ENCODE assay signal across 8 cellular contexts in genomic region chr12:14554281-14555008, GRCh38. TPM values are rescaled to one million over a fixed set of nuclear protein-coding genes. Genes with fewer than 3 reads are reported as not detected.
A peak's percentile ranks its signal among the peaks of the same experiment; 100 is the strongest.
DNase-seq lines count a peak whose midpoint lies in the region; ATAC-seq and TF ChIP-seq lines count a peak whose summit lies in the region.

No MANE protein-coding gene starts in this region.

- H4K20me1 ChIP-seq in H9 (ENCODE audit: control insufficient read depth, insufficient read depth, insufficient read length) = no peaks in the 10 kb centered on the region

- no peak overlapping the region for H3K18ac ChIP-seq in H9 (ENCODE audit: insufficient read length, low read depth, low read length)

- H2AFZ ChIP-seq in H9 (ENCODE audit: low read length) = no peak overlapping the region

- ATAC-seq in mucosa of descending colon (peak; percentile 97), HG03196 (IDR thresholded peaks at IDR 0.05; ENCODE audit: unreplicated experiment) (no peak)

- H4K91ac ChIP-seq in H9 (ENCODE audit: insufficient read length, low read depth, low read length) = no peak overlapping the region

- no peaks in the 10 kb centered on the region; a peak in 1 of 7 replicates for H3K36me3 Mint-ChIP-seq in H9 (ENCODE audit: insufficient read depth in 1 of 3, low read depth in 3 of 3)

- no peak overlapping the region for H4K5ac ChIP-seq in H9 (ENCODE audit: insufficient read length, low read depth, low read length)

- no peak overlapping the region for H3K56ac ChIP-seq in H9 (ENCODE audit: insufficient read length, low read depth, low read length)

- H3K4ac ChIP-seq in H9 (ENCODE audit: low read depth, low read length) = no peak overlapping the region

- intact Hi-C loops in mucosa of descending colon (cut with DNase I, micrococcal nuclease) = no loop called here

- H3K9me3 ChIP-seq in BE2C = no peaks in the 10 kb centered on the region
- H3K9me3 ChIP-seq in mucosa of descending colon = no peaks in the 10 kb centered on the region
- no peaks in the 10 kb centered on the region for H3K9me3 ChIP-seq in H9 (ENCODE audit: control insufficient read depth, low read depth, low read length)

- H3K23ac ChIP-seq in H9 (ENCODE audit: insufficient read length, low read depth, low read length) = no peak overlapping the region

- no peaks in the 10 kb centered on the region for H3K4me1 Mint-ChIP-seq in H9

- no peak overlapping the region for H2BK120ac ChIP-seq in H9 (ENCODE audit: low read depth, low read length, poor library complexity, severe bottlenecking)

- H2AK5ac ChIP-seq in H9 (ENCODE audit: insufficient read length, low read length) = no peak overlapping the region

- no peak; the same call in 1 of the 2 replicates for TF ChIP-seq CTCF in BE2C (IDR thresholded peaks at IDR 0.05; ENCODE audit: low read depth, low read length)
- TF ChIP-seq CTCF in coronary artery (IDR thresholded peaks at IDR 0.05) = no peak
- TF ChIP-seq CTCF in mucosa of descending colon (IDR thresholded peaks at IDR 0.05) = peak; percentile 26
- no peak for TF ChIP-seq CTCF in H9 (conservative IDR thresholded peaks at IDR 0.05)

- H2BK20ac ChIP-seq in H9 (ENCODE audit: low read depth, low read length, poor library complexity, severe bottlenecking) = no peak overlapping the region

- DNase-seq in BE2C (peak; percentile 32), NCI-H1105 treated with DMSO at 0.1 percent for 48 hours (lab: John Stamatoyannopoulos, UW) (peak; percentile 17), coronary artery (ENCODE audit: low spot score) (no peak), mucosa of descending colon (peak; percentile 90 to 97 (median 91)), H9 (no peak)
- no peak for DNase-seq in activated CD4-positive, CD25-positive, alpha-beta regulatory T cell treated with anti-CD3 and anti-CD28 coated beads, Interleukin-2, amount 50 U/mL, for 72 hours
- no peak for DNase-seq in effector CD4-positive, alpha-beta T cell

- no peak overlapping the region for H3K9ac ChIP-seq in H9 (ENCODE audit: extremely low read depth, insufficient read length, low read length)

- H4K8ac ChIP-seq in H9 (replicated peaks; ENCODE audit: insufficient read length, low read depth, low read length) = no peak overlapping the region

- no peak overlapping the region for H3K14ac ChIP-seq in H9 (ENCODE audit: insufficient read depth, low read length)

- WGBS in H9 (ENCODE audit: extremely low coverage, insufficient read length, low lambda C conversion rate) = no CpG with 5 or more reads among the region's 9 CpGs

- no peak overlapping the region for H2BK12ac ChIP-seq in H9 (ENCODE audit: insufficient read length, low read depth, low read length)

- no peak overlapping the region for H3K27ac Mint-ChIP-seq in H9

- no peaks in the 10 kb centered on the region for H3K23me2 ChIP-seq in H9 (ENCODE audit: insufficient read length, low read depth, low read length, poor library complexity, severe bottlenecking)

- no peaks in the 10 kb centered on the region for H3K36me3 ChIP-seq in BE2C
- no peaks in the 10 kb centered on the region for H3K36me3 ChIP-seq in mucosa of descending colon (ENCODE audit: low read depth)

- no peaks in the 10 kb centered on the region for H3K79me2 ChIP-seq in H9 (ENCODE audit: insufficient read depth, low read length)

- no peak overlapping the region for H3K4me2 ChIP-seq in H9 (ENCODE audit: insufficient read depth, insufficient read length, low read length)

- no peaks in the 10 kb centered on the region for H3K79me1 ChIP-seq in H9 (ENCODE audit: insufficient read depth, low read depth, low read length, poor library complexity, severe bottlenecking)

- H2BK15ac ChIP-seq in H9 (ENCODE audit: low read depth, low read length) = no peak overlapping the region

- H3K27ac ChIP-seq in coronary artery = peak overlapping the region in 1 of 2 donors; percentile 42
- no peak overlapping the region for H3K27ac ChIP-seq in H9 (ENCODE audit: insufficient read length, low read depth, low read length)

- H3K4me1 ChIP-seq in BE2C (no peaks in the 10 kb centered on the region), mucosa of descending colon (ENCODE audit: low read depth) (peaks cover 23% of the 10 kb centered on the region), H9 (ENCODE audit: insufficient read depth, low read length) (no peaks in the 10 kb centered on the region; the same call in 1 of the 2 replicates)

- no peak overlapping the region for H2BK5ac ChIP-seq in H9 (ENCODE audit: insufficient read length, low read length)

- no peaks in the 10 kb centered on the region for H3K27me3 Mint-ChIP-seq in H9 (ENCODE audit: low read depth)

- H3K4me3 ChIP-seq in BE2C (ENCODE audit: low read depth, low read length) = no peak overlapping the region
- peak overlapping the region; percentile 42 for H3K4me3 ChIP-seq in coronary artery
- no peak overlapping the region for H3K4me3 ChIP-seq in mucosa of descending colon

- H3T11ph ChIP-seq in H9 (ENCODE audit: low read length) = no peak overlapping the region

- no peaks in the 10 kb centered on the region; the same call in 1 of the 2 replicates for H3K27me3 ChIP-seq in BE2C
- H3K27me3 ChIP-seq in H9 (ENCODE audit: insufficient read depth, low read length) = no peaks in the 10 kb centered on the region

- H3K9me3 Mint-ChIP-seq in H9 = no peaks in the 10 kb centered on the region; a peak in 1 of 5 replicates

- H3K4me3 Mint-ChIP-seq in H9 = no peak overlapping the region

RNA-seq across cellular contexts. Expression of gene PLBD1, which starts 13.2 kb away (rescaled TPM):
- polyA plus RNA-seq in BE2C (2012; ENCODE audit: insufficient read depth, insufficient read length, low read depth) = 0.46 TPM
- total RNA-seq in mucosa of descending colon = 10 to 100 TPM; 22.6 to 82.4 (median 63.7) TPM
- total RNA-seq in H9 (2021) = 15.2 and 15.5 TPM in 2 replicates

Comparison
In these comparisons a context has a peak if more than half of its experiments do, and no peak if none do; other contexts are left out.
1. DNase-seq: peak in BE2C (single experiment), NCI-H1105 treated with DMSO at 0.1 percent for 48 hours (single experiment) and mucosa of descending colon (3 of 3); none in coronary artery (single experiment), activated CD4-positive, CD25-positive, alpha-beta regulatory T cell treated with anti-CD3 and anti-CD28 coated beads, Interleukin-2, amount 50 U/mL, for 72 hours (single experiment), H9 (single experiment) and effector CD4-positive, alpha-beta T cell (single experiment).